Comparison of ENCODE assay signal across 12 cellular contexts in genomic region chr10:79436066-79436849, GRCh38. TPM values are rescaled to one million over a fixed set of nuclear protein-coding genes. Genes with fewer than 3 reads are reported as not detected.
A peak's percentile ranks its signal among the peaks of the same experiment; 100 is the strongest.
DNase-seq lines count a peak whose midpoint lies in the region; ATAC-seq and TF ChIP-seq lines count a peak whose summit lies in the region.
"Had no signal": no experiment of that assay in that cellular context is flagged by ENCODE, and none has a peak within 500 bp of the region (broad histone marks: within the 10 kb centered on the region; RNA-seq: fewer than 3 reads in every experiment).

No MANE protein-coding gene starts in this region.

- peaks cover 99% of the 10 kb centered on the region for H3K4me1 ChIP-seq in left ventricle myocardium inferior
- H3K4me1 ChIP-seq in psoas muscle = peaks cover 89% of the 10 kb centered on the region
- peaks cover 45 to 66% of the 10 kb centered on the region in 2 donors for H3K4me1 ChIP-seq in uterus
- H3K4me1 ChIP-seq in MM.1S (ENCODE audit: low read length) = no peaks in the 10 kb centered on the region

- H4K20me1 ChIP-seq in MM.1S (ENCODE audit: insufficient read depth, low read length) = no peaks in the 10 kb centered on the region

- DNase-seq in cardiac septum (ENCODE audit: low spot score) (peak; percentile 62), Right ventricle myocardium inferior (ENCODE audit: missing footprints) (no peak), left ventricle myocardium inferior (no peak), psoas muscle (no peak), uterus (no peak), MM.1S (no peak)
- DNase-seq in activated T-helper 1 cell treated with anti-CD3 and anti-CD28 coated beads, Interleukin-12 subunit alpha, Interleukin-12 subunit beta, Interleukin-2, Interleukin-4 antibody, amounts not matched to agents 30 ng/mL and 10 ng/mL and 1 ng/mL, durations not matched to agents 14 hours and 24 hours and 36 hours (ENCODE audit: low spot score) = no peak
- DNase-seq: stimulated activated CD4-positive, alpha-beta T cell treated with anti-CD3 and anti-CD28 coated beads, Interleukin-4, amount 100 ng/mL, for 1 hour had no signal

- H3K4me3 ChIP-seq in left ventricle myocardium inferior (peak overlapping the region; percentile 45), psoas muscle (peak overlapping the region; percentile 31), uterus (no peak overlapping the region), MM.1S (ENCODE audit: low read length) (no peak overlapping the region)

- no peaks in the 10 kb centered on the region for H3K36me3 Mint-ChIP-seq in activated T-helper 1 cell treated with anti-CD3 and anti-CD28 coated beads, Interleukin-12 subunit alpha, Interleukin-12 subunit beta, Interleukin-2, Interleukin-4 antibody, amounts not matched to agents 30 ng/mL and 10 ng/mL and 1 ng/mL, durations not matched to agents 14 hours and 24 hours and 36 hours (ENCODE audit: low read depth)

- TF ChIP-seq CTCF in left ventricle myocardium inferior (IDR thresholded peaks at IDR 0.05; ENCODE audit: borderline replicate concordance) (no peak), psoas muscle (IDR thresholded peaks at IDR 0.05) (no peak), uterus (IDR thresholded peaks at IDR 0.05) (no peak), MM.1S (IDR thresholded peaks at IDR 0.05; ENCODE audit: low read length) (no peak)

- H3K9ac ChIP-seq in MM.1S (ENCODE audit: low read length) = no peak overlapping the region

- no peaks in the 10 kb centered on the region for H3K9me2 ChIP-seq in MM.1S (replicated peaks; ENCODE audit: insufficient read depth, low read length)

- peaks cover 11% of the 10 kb centered on the region for H3K27me3 Mint-ChIP-seq in activated T-helper 1 cell treated with anti-CD3 and anti-CD28 coated beads, Interleukin-12 subunit alpha, Interleukin-12 subunit beta, Interleukin-2, Interleukin-4 antibody, amounts not matched to agents 30 ng/mL and 10 ng/mL and 1 ng/mL, durations not matched to agents 14 hours and 24 hours and 36 hours (ENCODE audit: insufficient read depth)

- H3K36me3 ChIP-seq in left ventricle myocardium inferior (peaks cover 16% of the 10 kb centered on the region), psoas muscle (ENCODE audit: insufficient read depth in 1 of 2, low read depth in 1 of 2) (peaks cover 0 to 32% of the 10 kb centered on the region in 2 donors), uterus (no peaks in the 10 kb centered on the region), MM.1S (replicated peaks; ENCODE audit: insufficient read depth, low read length) (no peaks in the 10 kb centered on the region)
- H3K36me3 ChIP-seq: neutrophil had no signal

- no peak overlapping the region for H3K27ac Mint-ChIP-seq in activated T-helper 1 cell treated with anti-CD3 and anti-CD28 coated beads, Interleukin-12 subunit alpha, Interleukin-12 subunit beta, Interleukin-2, Interleukin-4 antibody, amounts not matched to agents 30 ng/mL and 10 ng/mL and 1 ng/mL, durations not matched to agents 14 hours and 24 hours and 36 hours

- intact Hi-C loops in cardiac septum (cut with DNase I) = no loop called here
- intact Hi-C loops in Right ventricle myocardium inferior (cut with DNase I) = no loop called here
- intact Hi-C loops in left ventricle myocardium inferior (cut with micrococcal nuclease) = no loop called here
- intact Hi-C loops in psoas muscle (cut with DNase I) = no loop called here
- intact Hi-C loops in uterus (cut with DNase I; ENCODE audit: low total_unique reads) = no loop called here
- intact Hi-C loops in activated T-helper 1 cell treated with anti-CD3 and anti-CD28 coated beads, Interleukin-12 subunit alpha, Interleukin-12 subunit beta, Interleukin-2, Interleukin-4 antibody, amounts not matched to agents 30 ng/mL and 10 ng/mL and 1 ng/mL, durations not matched to agents 14 hours and 24 hours and 36 hours (cut with micrococcal nuclease) = no loop called here

- H3K9me3 ChIP-seq in left ventricle myocardium inferior (replicated peaks) (no peaks in the 10 kb centered on the region), psoas muscle (no peaks in the 10 kb centered on the region), uterus (no peaks in the 10 kb centered on the region), MM.1S (replicated peaks; ENCODE audit: insufficient read depth, low read length) (no peaks in the 10 kb centered on the region)
- H3K9me3 ChIP-seq: neutrophil had no signal

- 74 to 80% (median 80%) methylated on average over 17 of the region's 17 CpGs for WGBS in psoas muscle, 3 donors

- H3K27me3 ChIP-seq in left ventricle myocardium inferior (ENCODE audit: low read depth) (no peaks in the 10 kb centered on the region), psoas muscle (ENCODE audit: insufficient read depth in 3 of 3, low read length in 2 of 3) (no peaks in the 10 kb centered on the region), uterus (no peaks in the 10 kb centered on the region), MM.1S (replicated peaks; ENCODE audit: insufficient read depth, low read length) (no peaks in the 10 kb centered on the region)

- H3K4me3 Mint-ChIP-seq in activated T-helper 1 cell treated with anti-CD3 and anti-CD28 coated beads, Interleukin-12 subunit alpha, Interleukin-12 subunit beta, Interleukin-2, Interleukin-4 antibody, amounts not matched to agents 30 ng/mL and 10 ng/mL and 1 ng/mL, durations not matched to agents 14 hours and 24 hours and 36 hours = no peak overlapping the region

- no peak overlapping the region for H3K4me2 ChIP-seq in MM.1S (ENCODE audit: low read depth, low read length)

- H3K27ac ChIP-seq in left ventricle myocardium inferior (replicated peaks) (peak overlapping the region; percentile 90), psoas muscle (peak overlapping the region; percentile 90), uterus (peak overlapping the region; percentile 95 to 99), MM.1S (ENCODE audit: low read length) (no peak overlapping the region)
- H3K27ac ChIP-seq: HL-60, neutrophil, VCaP had no signal

- H3F3A ChIP-seq in MM.1S (ENCODE audit: insufficient read depth, low read length) = no peaks in the 10 kb centered on the region

- H3K79me2 ChIP-seq in MM.1S (ENCODE audit: low read length) = no peaks in the 10 kb centered on the region

- H3K4me1 Mint-ChIP-seq in activated T-helper 1 cell treated with anti-CD3 and anti-CD28 coated beads, Interleukin-12 subunit alpha, Interleukin-12 subunit beta, Interleukin-2, Interleukin-4 antibody, amounts not matched to agents 30 ng/mL and 10 ng/mL and 1 ng/mL, durations not matched to agents 14 hours and 24 hours and 36 hours (ENCODE audit: low read depth) = peaks cover 11% of the 10 kb centered on the region

- TF ChIP-seq POLR2A in uterus (IDR thresholded peaks at IDR 0.05) = no peak

- no peak overlapping the region for H2AFZ ChIP-seq in MM.1S (ENCODE audit: low read length)

- H3K9me3 Mint-ChIP-seq in activated T-helper 1 cell treated with anti-CD3 and anti-CD28 coated beads, Interleukin-12 subunit alpha, Interleukin-12 subunit beta, Interleukin-2, Interleukin-4 antibody, amounts not matched to agents 30 ng/mL and 10 ng/mL and 1 ng/mL, durations not matched to agents 14 hours and 24 hours and 36 hours = no peaks in the 10 kb centered on the region

- ATAC-seq in Right ventricle myocardium inferior (no peak), psoas muscle (no peak), HG02610 (IDR thresholded peaks at IDR 0.05; ENCODE audit: unreplicated experiment) (no peak)

RNA-seq across cellular contexts. Expression of gene ZCCHC24, which starts 9.2 kb away (rescaled TPM):
- total RNA-seq in cardiac septum = 56.6 TPM
- 60.1 TPM for total RNA-seq in Right ventricle myocardium inferior
- total RNA-seq in left ventricle myocardium inferior = 47.5 TPM
- total RNA-seq in psoas muscle = 10 to 100 TPM; 31.6 to 64.7 (median 47.9) TPM
- 100 to 1,000 TPM in 1 of 3 donors, 10 to 100 TPM in 2; 11.2 to 112 (median 36.2) TPM for polyA plus RNA-seq in psoas muscle
- total RNA-seq in uterus = 100 to 1,000 TPM in 1 of 4 donors, 10 to 100 TPM in 3; 32.8 to 122 (median 37.7) TPM
- total RNA-seq in activated T-helper 1 cell treated with anti-CD3 and anti-CD28 coated beads, Interleukin-12 subunit alpha, Interleukin-12 subunit beta, Interleukin-2, Interleukin-4 antibody, amounts not matched to agents 30 ng/mL and 10 ng/mL and 1 ng/mL, durations not matched to agents 14 hours and 24 hours and 36 hours = 0.52 and 0.59 TPM in 2 replicates

Comparison
In these comparisons a context has a peak if more than half of its experiments do, and no peak if none do; other contexts are left out.
1. H3K4me3 ChIP-seq: peak in left ventricle myocardium inferior (single experiment) and psoas muscle (single experiment); none in uterus (0 of 2) and MM.1S (single experiment).
2. RNA of gene ZCCHC24, which starts 9.2 kb away (total RNA-seq): 60.1 TPM in Right ventricle myocardium inferior (single experiment), 56.6 TPM in cardiac septum (single experiment), 31.6 to 64.7 TPM in psoas muscle, 47.5 TPM in left ventricle myocardium inferior (single experiment) and 32.8 to 122 TPM in uterus; 0.52 to 0.59 TPM in activated T-helper 1 cell treated with anti-CD3 and anti-CD28 coated beads, Interleukin-12 subunit alpha, Interleukin-12 subunit beta, Interleukin-2, Interleukin-4 antibody, amounts not matched to agents 30 ng/mL and 10 ng/mL and 1 ng/mL, durations not matched to agents 14 hours and 24 hours and 36 hours; every median in the first group is over 10 times any median in the second.